In the genomic region with DNA sequence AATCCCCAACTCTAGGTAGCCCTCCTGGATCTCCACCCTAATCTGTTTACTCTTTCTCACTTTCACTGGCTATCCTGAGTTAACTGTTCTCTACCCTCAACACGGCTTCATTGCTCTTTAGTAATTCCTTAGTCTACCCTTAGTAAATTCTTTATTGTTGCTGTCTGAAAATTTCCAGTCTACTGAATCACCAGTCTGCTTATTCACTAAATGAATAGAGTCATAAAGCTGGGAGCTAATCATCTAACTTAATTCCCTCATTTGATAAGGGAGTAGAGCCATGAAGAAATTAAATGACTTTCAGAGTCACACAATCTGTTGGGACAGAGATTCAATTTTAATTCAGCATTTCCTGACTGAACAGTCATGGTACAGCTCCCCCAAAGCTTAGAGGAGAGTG, we compare ENCODE assay signal across 28 cellular contexts. TPM values are rescaled to one million over a fixed set of nuclear protein-coding genes. Genes with fewer than 3 reads are reported as not detected.
"Had no signal": no experiment of that assay in that cellular context is flagged by ENCODE, and none has a peak within 500 bp of the region (broad histone marks: within the 10 kb centered on the region; RNA-seq: fewer than 3 reads in every experiment).

No MANE protein-coding gene starts in this region.

- H3K4me3 ChIP-seq: left ventricle myocardium inferior, neural progenitor cell, ovary, prostate gland, skin epidermis, testis, vagina had no signal

- H3K27me3 ChIP-seq: neural progenitor cell, ovary, testis, vagina had no signal

- FAIRE-seq: colon had no signal

- DNase-seq: activated CD4-positive, alpha-beta memory T cell treated with anti-CD3 and anti-CD28 coated beads, Interleukin-2, amount 10 ng/mL, durations not matched to agents 7 days and 5 days; activated CD4-positive, alpha-beta T cell treated with anti-CD3 and anti-CD28 coated beads, Interleukin-2, amount 10 ng/mL, durations not matched to agents 24 days and 14 days; activated CD8-positive, alpha-beta memory T cell treated with anti-CD3 and anti-CD28 coated beads, Interleukin-2, amount 10 ng/mL, durations not matched to agents 7 days and 5 days; activated gamma-delta T cell treated with Interleukin-2 at 50 U/mL for 16 hours; activated T-cell treated with anti-CD3 and anti-CD28 coated beads for 4 hours; aorta; effector memory CD4-positive, alpha-beta T cell; foreskin melanocyte; left ventricle myocardium inferior; mammary epithelial cell; naive thymus-derived CD8-positive, alpha-beta T cell; ovary; right cardiac atrium; stimulated activated CD4-positive, alpha-beta T cell treated with anti-CD3 and anti-CD28 coated beads, Interleukin-15, amount 100 ng/mL, for 24 hours; stimulated activated naive B cell treated with anti-CD40 and anti-IgM and Interleukin-4, amounts not matched to agents 10 μg/mL and 1 μg/mL and 100 μg/mL, for 72 hours; T-helper 17 cell; testis had no signal

- H3K36me3 ChIP-seq: neural progenitor cell, ovary, prostate gland, vagina had no signal

- H3K4me2 ChIP-seq: neural progenitor cell had no signal

- ATAC-seq: activated CD8-positive, alpha-beta memory T cell treated with anti-CD3 and anti-CD28 coated beads, Interleukin-2, amount 10 ng/mL, durations not matched to agents 7 days and 5 days; esophagus mucosa; naive thymus-derived CD8-positive, alpha-beta T cell; right cardiac atrium; stimulated activated naive B cell treated with anti-CD40 and anti-IgM and Interleukin-4, amounts not matched to agents 10 μg/mL and 1 μg/mL and 100 μg/mL, for 72 hours; T-helper 17 cell had no signal

- H3K27ac ChIP-seq: left ventricle myocardium inferior, neural progenitor cell, ovary, prostate gland, skin epidermis, testis, vagina had no signal

- H3K9me3 Mint-ChIP-seq: activated CD4-positive, alpha-beta T cell treated with anti-CD3 and anti-CD28 coated beads, Interleukin-2, amount 10 ng/mL, durations not matched to agents 24 days and 14 days; activated naive CD4-positive, alpha-beta T cell treated with anti-CD3 and anti-CD28 coated beads, Interleukin-2, amount 50 U/mL, for 24 hours; central memory CD8-positive, alpha-beta T cell had no signal

- H3K27me3 Mint-ChIP-seq: activated CD4-positive, alpha-beta memory T cell treated with anti-CD3 and anti-CD28 coated beads, Interleukin-2, amount 10 ng/mL, durations not matched to agents 7 days and 5 days; activated CD4-positive, alpha-beta T cell treated with anti-CD3 and anti-CD28 coated beads, Interleukin-2, amount 10 ng/mL, durations not matched to agents 24 days and 14 days; activated CD8-positive, alpha-beta memory T cell treated with anti-CD3 and anti-CD28 coated beads, Interleukin-2, amount 10 ng/mL, durations not matched to agents 7 days and 5 days; activated naive CD4-positive, alpha-beta T cell treated with anti-CD3 and anti-CD28 coated beads, Interleukin-2, amount 50 U/mL, for 24 hours; central memory CD8-positive, alpha-beta T cell; naive thymus-derived CD8-positive, alpha-beta T cell; stimulated activated naive B cell treated with anti-CD40 and anti-IgM and Interleukin-4, amounts not matched to agents 10 μg/mL and 1 μg/mL and 100 μg/mL, for 72 hours; T-helper 17 cell; type B pancreatic cell had no signal

- H3K9ac ChIP-seq: neural progenitor cell had no signal

- H3K4me1 Mint-ChIP-seq: activated CD4-positive, alpha-beta memory T cell treated with anti-CD3 and anti-CD28 coated beads, Interleukin-2, amount 10 ng/mL, durations not matched to agents 7 days and 5 days; activated CD8-positive, alpha-beta memory T cell treated with anti-CD3 and anti-CD28 coated beads, Interleukin-2, amount 10 ng/mL, durations not matched to agents 7 days and 5 days; central memory CD8-positive, alpha-beta T cell; mesothelial cell of epicardium; naive thymus-derived CD8-positive, alpha-beta T cell; neural progenitor cell; stimulated activated naive B cell treated with anti-CD40 and anti-IgM and Interleukin-4, amounts not matched to agents 10 μg/mL and 1 μg/mL and 100 μg/mL, for 72 hours; T-helper 17 cell had no signal

- H3K9me3 ChIP-seq: ovary, prostate gland, testis, vagina had no signal

- H3K4me1 ChIP-seq: left ventricle myocardium inferior, neural progenitor cell, prostate gland, testis, vagina had no signal

- H2AFZ ChIP-seq: neural progenitor cell had no signal

- H3K27ac Mint-ChIP-seq: activated CD4-positive, alpha-beta memory T cell treated with anti-CD3 and anti-CD28 coated beads, Interleukin-2, amount 10 ng/mL, durations not matched to agents 7 days and 5 days; activated CD4-positive, alpha-beta T cell treated with anti-CD3 and anti-CD28 coated beads, Interleukin-2, amount 10 ng/mL, durations not matched to agents 24 days and 14 days; activated CD8-positive, alpha-beta memory T cell treated with anti-CD3 and anti-CD28 coated beads, Interleukin-2, amount 10 ng/mL, durations not matched to agents 7 days and 5 days; activated naive CD4-positive, alpha-beta T cell treated with anti-CD3 and anti-CD28 coated beads, Interleukin-2, amount 50 U/mL, for 24 hours; mesothelial cell of epicardium; naive thymus-derived CD8-positive, alpha-beta T cell; neural progenitor cell; stimulated activated naive B cell treated with anti-CD40 and anti-IgM and Interleukin-4, amounts not matched to agents 10 μg/mL and 1 μg/mL and 100 μg/mL, for 72 hours; T-helper 17 cell; type B pancreatic cell had no signal

- H3K4me3 Mint-ChIP-seq: activated CD4-positive, alpha-beta memory T cell treated with anti-CD3 and anti-CD28 coated beads, Interleukin-2, amount 10 ng/mL, durations not matched to agents 7 days and 5 days; activated CD4-positive, alpha-beta T cell treated with anti-CD3 and anti-CD28 coated beads, Interleukin-2, amount 10 ng/mL, durations not matched to agents 24 days and 14 days; activated CD8-positive, alpha-beta memory T cell treated with anti-CD3 and anti-CD28 coated beads, Interleukin-2, amount 10 ng/mL, durations not matched to agents 7 days and 5 days; activated naive CD4-positive, alpha-beta T cell treated with anti-CD3 and anti-CD28 coated beads, Interleukin-2, amount 50 U/mL, for 24 hours; central memory CD8-positive, alpha-beta T cell; mesothelial cell of epicardium; naive thymus-derived CD8-positive, alpha-beta T cell; neural progenitor cell; stimulated activated naive B cell treated with anti-CD40 and anti-IgM and Interleukin-4, amounts not matched to agents 10 μg/mL and 1 μg/mL and 100 μg/mL, for 72 hours; T-helper 17 cell; type B pancreatic cell had no signal

RNA-seq across cellular contexts. Expression of a gene that starts 47.9 kb away (rescaled TPM):
- total RNA-seq: activated CD4-positive, alpha-beta T cell treated with anti-CD3 and anti-CD28 coated beads, Interleukin-2, amount 10 ng/mL, durations not matched to agents 24 days and 14 days; dermis microvascular lymphatic vessel endothelial cell; mammary epithelial cell had no signal
- polyA plus RNA-seq: mammary epithelial cell had no signal
